In genomic region chr3:62580485-62580884, GRCh38 we compare ENCODE assay signal across 6 cellular contexts.
DNase-seq lines count a peak whose midpoint lies in the region; ATAC-seq, FAIRE-seq and TF ChIP-seq lines count a peak whose summit lies in the region.
"Not testable (repeated sequence)": the region's sequence is repeated elsewhere in the genome, so short reads cannot be mapped to it uniquely, and the experiment has no call there.

No MANE protein-coding gene starts in this region.

- in situ Hi-C loops in HepG2 (cut with HindIII; ENCODE audit: extremely low pct_ligation_motif_present, low pct_unique_long_range_greater_than_20kb) = not testable (repeated sequence)

- H3K79me2 ChIP-seq in endothelial cell of umbilical vein (ENCODE audit: control insufficient read depth, insufficient read depth, low read length); HepG2 (ENCODE audit: insufficient read depth, low read length): not testable (repeated sequence)

- H3K27me3 ChIP-seq in endothelial cell of umbilical vein (ENCODE audit: control insufficient read depth in 2 of 2, insufficient read depth in 2 of 2, low read length in 2 of 2); HepG2 (ENCODE audit: control insufficient read depth in 1 of 2, insufficient read depth in 2 of 2, low read length in 2 of 2): not testable (repeated sequence)

- intact Hi-C loops in endothelial cell of umbilical vein (cut with micrococcal nuclease); HepG2 (cut with micrococcal nuclease; ENCODE audit: unreplicated experiment): not testable (repeated sequence)

- not testable (repeated sequence) for ATAC-seq in HepG2

- H3K4me1 ChIP-seq in HEK293 (ENCODE audit: control insufficient read depth, insufficient read depth, low read length); endothelial cell of umbilical vein (ENCODE audit: control insufficient read depth, extremely low read depth, insufficient read depth, low read length); HepG2 (ENCODE audit: insufficient read depth, low read length): not testable (repeated sequence)

- H3K27ac ChIP-seq in HEK293 (ENCODE audit: extremely low read depth, low read depth, low read length); endothelial cell of umbilical vein (ENCODE audit: insufficient read depth, low read depth, low read length); HepG2 (ENCODE audit: extremely low read length, insufficient read depth, low read length): not testable (repeated sequence)

- TF ChIP-seq CTCF in HEK293 (tag by site-specific recombination; IDR thresholded peaks at IDR 0.05); endothelial cell of umbilical vein (IDR thresholded peaks at IDR 0.05; ENCODE audit: extremely low read depth in 1 of 2, insufficient read depth in 1 of 2, low read depth in 1 of 2, low read length in 2 of 2); HepG2 (CRISPR knock-in tag; IDR thresholded peaks at IDR 0.05): not testable (repeated sequence)

- 0% methylated on average over 1 of the region's 1 CpG for WGBS in HepG2 (ENCODE audit: low lambda C conversion rate)

- not testable (repeated sequence) for BruUV-seq in endothelial cell of umbilical vein (replicated peaks; lab: Mats Ljungman, UMichigan); HepG2 (replicated peaks; lab: Mats Ljungman, UMichigan)

- TF ChIP-seq RAD21 in HepG2 (CRISPR knock-in tag; IDR thresholded peaks at IDR 0.05) = not testable (repeated sequence)

- H2AFZ ChIP-seq in endothelial cell of umbilical vein (ENCODE audit: low read depth, low read length); HepG2 (ENCODE audit: low read length): not testable (repeated sequence)

- H3K9ac ChIP-seq in endothelial cell of umbilical vein (replicated peaks; ENCODE audit: extremely low read depth, insufficient read depth, low read length); HepG2 (ENCODE audit: insufficient read depth, low read depth, low read length): not testable (repeated sequence)

- H4K20me1 ChIP-seq in endothelial cell of umbilical vein (replicated peaks; ENCODE audit: control insufficient read depth, extremely low read depth, insufficient read depth, low read length); HepG2 (ENCODE audit: insufficient read depth, low read length): not testable (repeated sequence)

- DNase-seq in ELR (ENCODE audit: low read depth) (peak; percentile 26), RKO (ENCODE audit: low spot score) (peak; percentile 26), amniotic epithelial cell (ENCODE audit: low read depth) (peak; percentile 42)
- DNase-seq in endothelial cell of umbilical vein (ENCODE audit: low read depth, low spot score); HepG2 (ENCODE audit: low spot score): not testable (repeated sequence)

- dilution Hi-C loops in endothelial cell of umbilical vein (cut with MboI; ENCODE audit: extremely low pct_ligation_motif_present, low sequenced_read_pairs) = not testable (repeated sequence)

- POLR2A ChIA-PET in HEK293 (lab: Yijun Ruan, JAX); endothelial cell of umbilical vein (lab: Charles Lee); HepG2 (lab: Yijun Ruan, JAX): not testable (repeated sequence)

- not testable (repeated sequence) for H3K9me1 ChIP-seq in endothelial cell of umbilical vein (replicated peaks; ENCODE audit: control insufficient read depth, extremely low read depth, insufficient read depth, low read length)

- FAIRE-seq in endothelial cell of umbilical vein (lab: Jason Lieb, UNC) = peak; percentile 26
- not testable (repeated sequence) for FAIRE-seq in HepG2 (lab: Jason Lieb, UNC)

- not testable (repeated sequence) for TF ChIP-seq EP300 in HepG2 (IDR thresholded peaks at IDR 0.05; ENCODE audit: low read depth in 2 of 2, low read length in 2 of 2); HepG2 (CRISPR knock-in tag; IDR thresholded peaks at IDR 0.05; ENCODE audit: borderline replicate concordance)

- TF ChIP-seq POLR2A in endothelial cell of umbilical vein (IDR thresholded peaks at IDR 0.05; ENCODE audit: low read depth, low read length); HepG2 (IDR thresholded peaks at IDR 0.05; ENCODE audit: insufficient read depth in 1 of 2, low read depth in 2 of 2, low read length in 2 of 2): not testable (repeated sequence)

- not testable (repeated sequence) for H3K36me3 ChIP-seq in HEK293 (ENCODE audit: control insufficient read depth in 2 of 2, insufficient read depth in 1 of 2, low read length in 2 of 2); endothelial cell of umbilical vein (ENCODE audit: control insufficient read depth in 2 of 2, extremely low read depth in 1 of 2, insufficient read depth in 2 of 2, low read length in 2 of 2); HepG2 (replicated peaks in 1 of 2; ENCODE audit: control insufficient read depth in 1 of 2, insufficient read depth in 2 of 2, low read length in 2 of 2)

- CTCF ChIA-PET in HEK293 (lab: Yijun Ruan, JAX); HepG2 (lab: Yijun Ruan, JAX; ENCODE audit: low intra/inter-chr PET ratio, low total read pairs): not testable (repeated sequence)
- CTCF ChIA-PET in endothelial cell of umbilical vein (lab: Charles Lee) = interaction anchor here (0.7 kb wide), 1 partner anchor 131 kb away, joined by 3 read pairs; no protein-coding TSS in a partner anchor

- not testable (repeated sequence) for H3K9me3 ChIP-seq in HEK293 (ENCODE audit: control insufficient read depth, insufficient read depth, low read depth, low read length); endothelial cell of umbilical vein (replicated peaks; ENCODE audit: control insufficient read depth, insufficient read depth, low read length); HepG2 (ENCODE audit: low read length)

- not testable (repeated sequence) for H3K4me3 ChIP-seq in HEK293 (ENCODE audit: low read depth, low read length); endothelial cell of umbilical vein (replicated peaks in 1 of 3; ENCODE audit: insufficient read depth in 1 of 3, low read depth in 1 of 3, low read length in 3 of 3); HepG2 (replicated peaks in 1 of 3; ENCODE audit: insufficient read depth in 1 of 3, low read depth in 2 of 3, low read length in 3 of 3)

- H3K4me2 ChIP-seq in endothelial cell of umbilical vein (ENCODE audit: insufficient read depth, low read length); HepG2 (ENCODE audit: low read depth, low read length): not testable (repeated sequence)

TF ChIP-seq in HEK293, 187 proteins besides CTCF, POLR2A, EP300 and RAD21:
- peak; percentile 20 for TF ChIP-seq SETDB1 (IDR thresholded peaks at IDR 0.05; ENCODE audit: insufficient read length, low read length)

TF ChIP-seq in HepG2, 621 proteins besides CTCF, POLR2A, EP300 and RAD21:
- TF ChIP-seq ZNF317 (CRISPR knock-in tag; IDR thresholded peaks at IDR 0.05) = peak; percentile 92
